ENCODE assay signal across 8 cellular contexts in genomic region chr5:119323630-119324000, GRCh38. TPM values are rescaled to one million over a fixed set of nuclear protein-coding genes. Genes with fewer than 3 reads are reported as not detected.
A peak's percentile ranks its signal among the peaks of the same experiment; 100 is the strongest.
DNase-seq lines count a peak whose midpoint lies in the region; ATAC-seq lines count a peak whose summit lies in the region.

No MANE protein-coding gene starts in this region.

- no peaks in the 10 kb centered on the region for H3K36me3 ChIP-seq in effector memory CD4-positive, alpha-beta T cell (ENCODE audit: control insufficient read depth, insufficient read depth, low read length)

- DNase-seq in GM03348 (ENCODE audit: low spot score) (peak; percentile 38), NCI-H524 treated with DMSO at 0.1 percent for 48 hours (lab: John Stamatoyannopoulos, UW) (peak; percentile 82), renal cortical epithelial cell (ENCODE audit: low read depth) (peak; percentile 44), NCI-H2227 (lab: John Stamatoyannopoulos, UW; ENCODE audit: unreplicated experiment) (no peak)
- no peak for DNase-seq in effector memory CD4-positive, alpha-beta T cell
- no peak for DNase-seq in stimulated activated CD4-positive, alpha-beta T cell treated with anti-CD3 and anti-CD28 coated beads, Interleukin-1b, Interleukin-23, amount 100 ng/mL, for 48 hours

- no peaks in the 10 kb centered on the region for H3K9me3 ChIP-seq in effector memory CD4-positive, alpha-beta T cell (ENCODE audit: control insufficient read depth, low read length)

- no peak overlapping the region for H3K4me3 ChIP-seq in effector memory CD4-positive, alpha-beta T cell (ENCODE audit: insufficient read depth, low read depth, low read length, poor library complexity, severe bottlenecking)

- no peak for ATAC-seq in HG02884 (IDR thresholded peaks at IDR 0.05; ENCODE audit: unreplicated experiment)
- no peak for ATAC-seq in HG03196 (IDR thresholded peaks at IDR 0.05; ENCODE audit: unreplicated experiment)

- peaks cover 86% of the 10 kb centered on the region for H3K4me1 ChIP-seq in effector memory CD4-positive, alpha-beta T cell (ENCODE audit: control insufficient read depth, insufficient read depth, low read length, poor library complexity, severe bottlenecking)

- H3K27ac ChIP-seq in effector memory CD4-positive, alpha-beta T cell (ENCODE audit: insufficient read depth, low read length, poor library complexity, severe bottlenecking) = peak overlapping the region; percentile 35

- no peaks in the 10 kb centered on the region for H3K27me3 ChIP-seq in effector memory CD4-positive, alpha-beta T cell (replicated peaks; ENCODE audit: control insufficient read depth, insufficient read depth, low read length, poor library complexity, severe bottlenecking)

RNA-seq across cellular contexts. Expression of gene TNFAIP8, which starts 32.2 kb away (rescaled TPM):
- 57.9 and 75.7 TPM in 2 replicates for total RNA-seq in renal cortical epithelial cell

Comparison
In these comparisons a context has a peak if more than half of its experiments do, and no peak if none do; other contexts are left out.
1. DNase-seq: peak in GM03348 (single experiment), NCI-H524 treated with DMSO at 0.1 percent for 48 hours (single experiment) and renal cortical epithelial cell (single experiment); none in effector memory CD4-positive, alpha-beta T cell (0 of 3), NCI-H2227 (single experiment) and stimulated activated CD4-positive, alpha-beta T cell treated with anti-CD3 and anti-CD28 coated beads, Interleukin-1b, Interleukin-23, amount 100 ng/mL, for 48 hours (single experiment).